25 cellular contexts compared by ENCODE assay signal in genomic region chr4:153276966-153277365, GRCh38.
A peak's percentile ranks its signal among the peaks of the same experiment; 100 is the strongest.
DNase-seq lines count a peak whose midpoint lies in the region; ATAC-seq and TF ChIP-seq lines count a peak whose summit lies in the region.
"Had no signal": no experiment of that assay in that cellular context is flagged by ENCODE, and none has a peak within 500 bp of the region (broad histone marks: within the 10 kb centered on the region; RNA-seq: fewer than 3 reads in every experiment).

No MANE protein-coding gene starts in this region.

- H3K27ac ChIP-seq in right atrium auricular region, result no peak overlapping the region
- H3K27ac ChIP-seq in angular gyrus (ENCODE audit: low read depth, low read length), result peak overlapping the region; percentile 75
- H3K27ac ChIP-seq in temporal lobe (ENCODE audit: low read depth, low read length), result peak overlapping the region; percentile 39
- H3K27ac ChIP-seq: epithelial cell of prostate, foreskin keratinocyte, uterus had no signal

- H3K27me3 Mint-ChIP-seq in type B pancreatic cell, result no peaks in the 10 kb centered on the region
- H3K27me3 Mint-ChIP-seq: activated T-cell treated with anti-CD3 and anti-CD28 coated beads, Interleukin-2, amount 50 U/mL, for 24 hours had no signal

- no peaks in the 10 kb centered on the region for H3K36me3 ChIP-seq in right atrium auricular region
- H3K36me3 ChIP-seq: uterus had no signal

- DNase-seq in Right ventricle myocardium superior (no peak), right atrium auricular region (ENCODE audit: low spot score) (no peak), left lobe of liver (ENCODE audit: low spot score) (no peak), type B pancreatic cell (ENCODE audit: extremely low spot score, unreplicated experiment) (no peak)
- DNase-seq: activated CD4-positive, alpha-beta T cell treated with anti-CD3 and anti-CD28 coated beads for 48 hours; activated naive CD4-positive, alpha-beta T cell treated with Interleukin-2 at 50 U/mL for 16 hours; activated T-cell treated with anti-CD3 and anti-CD28 coated beads, Interleukin-2, amount 50 U/mL, for 24 hours; DMS79 treated with DMSO at 0.1 percent for 48 hours; effector CD4-positive, alpha-beta T cell; foreskin keratinocyte; Kasumi-1; MV-4-11; NCI-H146; NCI-H510A; NK-92 treated with Interleukin-12 subunit alpha and Interleukin-12 subunit beta, amount 100 ng/mL, for 24 hours; T-helper 2 cell; uterus had no signal

- no peak overlapping the region for H3K4me3 Mint-ChIP-seq in type B pancreatic cell
- H3K4me3 Mint-ChIP-seq: activated T-cell treated with anti-CD3 and anti-CD28 coated beads, Interleukin-2, amount 50 U/mL, for 24 hours; central memory CD8-positive, alpha-beta T cell had no signal

- H3K36me3 Mint-ChIP-seq in type B pancreatic cell, result peaks cover 32% of the 10 kb centered on the region

- H3K27ac Mint-ChIP-seq in type B pancreatic cell, result no peak overlapping the region
- H3K27ac Mint-ChIP-seq: activated T-cell treated with anti-CD3 and anti-CD28 coated beads, Interleukin-2, amount 50 U/mL, for 24 hours had no signal

- TF ChIP-seq CTCF in right atrium auricular region (IDR thresholded peaks at IDR 0.05) (no peak), type B pancreatic cell (conservative IDR thresholded peaks at IDR 0.05) (no peak)

- no peaks in the 10 kb centered on the region for H3K9me3 Mint-ChIP-seq in type B pancreatic cell
- H3K9me3 Mint-ChIP-seq: activated T-cell treated with anti-CD3 and anti-CD28 coated beads, Interleukin-2, amount 50 U/mL, for 24 hours; central memory CD8-positive, alpha-beta T cell had no signal

- peaks cover 0 to 6% of the 10 kb centered on the region in 2 donors for H3K4me1 ChIP-seq in right atrium auricular region
- H3K4me1 ChIP-seq: foreskin keratinocyte, uterus had no signal

- H3K4me1 Mint-ChIP-seq in type B pancreatic cell (ENCODE audit: unreplicated experiment), result peaks cover 11% of the 10 kb centered on the region
- H3K4me1 Mint-ChIP-seq: central memory CD8-positive, alpha-beta T cell had no signal

- H3K9me3 ChIP-seq in right atrium auricular region, result no peaks in the 10 kb centered on the region
- H3K9me3 ChIP-seq: uterus had no signal

- no peaks in the 10 kb centered on the region for H3K27me3 ChIP-seq in right atrium auricular region
- H3K27me3 ChIP-seq: foreskin keratinocyte, hepatocyte, uterus had no signal

- H3K4me3 ChIP-seq in right atrium auricular region, result no peak overlapping the region
- H3K4me3 ChIP-seq: hepatocyte, skin epidermis, uterus had no signal

- intact Hi-C loops in Right ventricle myocardium superior (cut with DNase I), result no loop called here

- peak; percentile 82 for ATAC-seq in Right ventricle myocardium superior (ENCODE audit: poor library complexity)
- peak; percentile 77 for ATAC-seq in left lobe of liver
- ATAC-seq in GM18868 (IDR thresholded peaks at IDR 0.05; ENCODE audit: unreplicated experiment), result no peak
- ATAC-seq in HG02981 (IDR thresholded peaks at IDR 0.05; ENCODE audit: unreplicated experiment), result no peak
- ATAC-seq: foreskin keratinocyte had no signal

Comparison
In these comparisons a context has a peak if more than half of its experiments do, and no peak if none do; other contexts are left out.
1. ATAC-seq: peak in Right ventricle myocardium superior (single experiment) and left lobe of liver (single experiment); none in GM18868 (single experiment) and HG02981 (single experiment).
2. H3K27ac ChIP-seq: peak in angular gyrus (single experiment) and temporal lobe (single experiment); none in right atrium auricular region (0 of 2).